ENCODE assay signal across 8 cellular contexts in the genomic region with DNA sequence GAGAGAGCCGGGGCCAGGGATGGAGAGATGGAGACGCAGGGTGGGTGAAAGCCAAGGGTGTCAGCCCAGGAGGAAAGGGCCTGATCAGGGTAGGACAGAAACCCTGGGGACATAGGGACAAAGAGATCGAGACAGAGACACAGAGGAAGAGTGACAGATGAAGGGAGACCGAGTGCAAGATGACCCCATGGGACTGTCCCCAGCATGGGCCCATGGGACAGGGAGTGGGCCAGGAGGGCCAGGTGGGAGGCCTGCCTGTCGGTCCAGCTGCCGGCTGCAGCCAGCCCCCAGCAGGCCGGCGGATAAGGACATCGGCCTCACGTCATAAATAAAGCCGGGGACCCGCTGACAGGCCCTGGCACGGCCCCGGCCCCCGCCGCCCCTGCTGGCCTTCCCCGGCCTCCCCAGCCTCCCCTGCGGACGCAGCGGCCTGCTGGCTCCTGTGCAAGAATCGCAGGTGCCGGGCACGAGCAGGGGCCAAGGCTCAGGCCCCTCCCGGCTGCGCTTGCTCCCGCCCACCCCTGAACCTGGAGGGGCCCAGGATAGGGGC. TPM values are rescaled to one million over a fixed set of nuclear protein-coding genes. Genes with fewer than 3 reads are reported as not detected.
DNase-seq lines count a peak whose midpoint lies in the region; ATAC-seq and TF ChIP-seq lines count a peak whose summit lies in the region.

No MANE protein-coding gene starts in this region.

- peaks cover 27% of the 10 kb centered on the region for H3K27me3 Mint-ChIP-seq in brain

- H3K4me1 ChIP-seq in ACC112 (ENCODE audit: control insufficient read depth, insufficient read depth, low read length, unreplicated experiment) (no peaks in the 10 kb centered on the region), mucosa of rectum (ENCODE audit: control insufficient read depth in 2 of 2, insufficient read depth in 2 of 2, low read length in 2 of 2) (peaks cover 14% of the 10 kb centered on the region in 2 donors)

- H2AFZ ChIP-seq in ACC112 (ENCODE audit: low read length, unreplicated experiment), result no peak overlapping the region

- peaks cover 3% of the 10 kb centered on the region for H3K36me3 Mint-ChIP-seq in brain

- no peak overlapping the region for H3K27ac ChIP-seq in ACC112 (ENCODE audit: low read depth, low read length)
- H3K27ac ChIP-seq in mucosa of rectum (ENCODE audit: low read depth in 2 of 2, low read length in 2 of 2), result no peak overlapping the region

- H3K4me1 Mint-ChIP-seq in brain, result peaks cover 37% of the 10 kb centered on the region

- ATAC-seq in GM18511 (IDR thresholded peaks at IDR 0.05; ENCODE audit: unreplicated experiment), result no peak
- no peak for ATAC-seq in GM21723 (IDR thresholded peaks at IDR 0.05; ENCODE audit: unreplicated experiment)

- DNase-seq in H7 (peak; percentile 87), NAMALWA (ENCODE audit: low spot score) (no peak), NCI-H1048 (lab: John Stamatoyannopoulos, UW) (no peak)

- H3K4me3 ChIP-seq in ACC112 (ENCODE audit: low read depth, low read length), result peak overlapping the region; percentile 61
- H3K4me3 ChIP-seq in H7 (ENCODE audit: insufficient read depth, low read depth, low read length), result peak overlapping the region; percentile 47
- H3K4me3 ChIP-seq in mucosa of rectum (ENCODE audit: low read length in 2 of 2), result peak overlapping the region; percentile 4 to 6

- no peaks in the 10 kb centered on the region for H3K9me3 Mint-ChIP-seq in brain

- H3K27me3 ChIP-seq in ACC112 (ENCODE audit: insufficient read depth, low read length), result no peaks in the 10 kb centered on the region
- 0 out of 2 replicates have a peak, but pooled peaks cover 1% of the 10 kb centered on the region for H3K27me3 ChIP-seq in H7 (ENCODE audit: control insufficient read depth, insufficient read depth, low read length)
- H3K27me3 ChIP-seq in mucosa of rectum (ENCODE audit: control insufficient read depth in 2 of 2, insufficient read depth in 2 of 2, low read length in 2 of 2), result peaks cover 11 to 21% of the 10 kb centered on the region in 2 donors

- TF ChIP-seq CTCF in brain (conservative IDR thresholded peaks at IDR 0.05), result no peak

- no peaks in the 10 kb centered on the region for H3K9me3 ChIP-seq in mucosa of rectum (ENCODE audit: control insufficient read depth in 2 of 2, low read length in 2 of 2)

- peak overlapping the region; percentile 46 to 94 (median 92) for H3K27ac Mint-ChIP-seq in brain

- no peak overlapping the region for H3K9ac ChIP-seq in mucosa of rectum (ENCODE audit: low read depth in 1 of 2, low read length in 2 of 2)

- H3K36me3 ChIP-seq in ACC112 (ENCODE audit: insufficient read depth, low read length), result no peaks in the 10 kb centered on the region
- peaks cover 2% of the 10 kb centered on the region; the same call in 1 of the 2 replicates for H3K36me3 ChIP-seq in H7 (replicated peaks; ENCODE audit: control insufficient read depth, insufficient read depth, low read length)
- peaks cover 5 to 6% of the 10 kb centered on the region in 2 donors for H3K36me3 ChIP-seq in mucosa of rectum (ENCODE audit: control insufficient read depth in 2 of 2, insufficient read depth in 2 of 2, low read length in 2 of 2)

- H3K79me2 ChIP-seq in ACC112 (ENCODE audit: control insufficient read depth, insufficient read depth, low read length, unreplicated experiment), result no peaks in the 10 kb centered on the region

- H3K4me3 Mint-ChIP-seq in brain, result peak overlapping the region; percentile 80 to 89 (median 84)

RNA-seq across cellular contexts. Expression of gene REX1BD, which starts 6.3 kb away (rescaled TPM):
- total RNA-seq in H7 (2014; rRNA removed; shearing (Covaris generic)), result 117 TPM in 2 replicates
- polyA plus RNA-seq in brain (ENCODE audit: insufficient read depth, low read depth, low replicate concordance), result 32.9 TPM

RNA-seq across cellular contexts. Expression of gene CRLF1, which starts 11.7 kb away (rescaled TPM):
- 47.4 and 52.8 TPM in 2 replicates for total RNA-seq in H7 (2014; rRNA removed; shearing (Covaris generic))
- 22.2 TPM for polyA plus RNA-seq in brain (ENCODE audit: insufficient read depth, low read depth, low replicate concordance)

RNA-seq across cellular contexts. Expression of gene TMEM59L, which starts 17.8 kb away (rescaled TPM):
- total RNA-seq in H7 (2014; rRNA removed; shearing (Covaris generic)), result 1.8 and 3.5 TPM in 2 replicates
- 124 TPM for polyA plus RNA-seq in brain (ENCODE audit: insufficient read depth, low read depth, low replicate concordance)

RNA-seq across cellular contexts. Expression of gene UBA52, which starts 23.2 kb away (rescaled TPM):
- total RNA-seq in H7 (2014; rRNA removed; shearing (Covaris generic)), result 1,268 and 1,295 TPM in 2 replicates
- 1,684 TPM for polyA plus RNA-seq in brain (ENCODE audit: insufficient read depth, low read depth, low replicate concordance)

RNA-seq across cellular contexts. Expression of gene KXD1, which starts 37.2 kb away (rescaled TPM):
- 190 and 202 TPM in 2 replicates for total RNA-seq in H7 (2014; rRNA removed; shearing (Covaris generic))
- 93.5 TPM for polyA plus RNA-seq in brain (ENCODE audit: insufficient read depth, low read depth, low replicate concordance)

Comparison
In these comparisons a context has a peak if more than half of its experiments do, and no peak if none do; other contexts are left out.
1. H3K4me3 ChIP-seq: peak in every context shown above with its lines; median percentile 61 in ACC112; 47 in H7; 5 in mucosa of rectum.